ENCODE assay signal across 8 cellular contexts in genomic region chr12:26126340-26127284, GRCh38. TPM values are rescaled to one million over a fixed set of nuclear protein-coding genes. Genes with fewer than 3 reads are reported as not detected.
DNase-seq lines count a peak whose midpoint lies in the region; ATAC-seq and TF ChIP-seq lines count a peak whose summit lies in the region.

No MANE protein-coding gene starts in this region.

- peaks cover 80% of the 10 kb centered on the region for H3K27me3 Mint-ChIP-seq in activated T-helper 2 cell treated with anti-CD3 and anti-CD28 coated beads, Interferon-gamma antibody, Interleukin-2, Interleukin-4, amounts not matched to agents 10 μg/mL and 5 μg/mL and 100 μg/mL, durations not matched to agents 14 hours and 24 hours and 36 hours (ENCODE audit: low read depth)
- peaks cover 0 to 22% (median 8%) of the 10 kb centered on the region in 3 donors for H3K27me3 Mint-ChIP-seq in naive B cell

- peak overlapping the region; percentile 79 for H3K4me3 Mint-ChIP-seq in activated T-helper 2 cell treated with anti-CD3 and anti-CD28 coated beads, Interferon-gamma antibody, Interleukin-2, Interleukin-4, amounts not matched to agents 10 μg/mL and 5 μg/mL and 100 μg/mL, durations not matched to agents 14 hours and 24 hours and 36 hours (ENCODE audit: low read depth)
- H3K4me3 Mint-ChIP-seq in naive B cell, result peak overlapping the region; percentile 92 to 97 (median 95)

- H3K4me1 ChIP-seq in ACC112 (ENCODE audit: control insufficient read depth, insufficient read depth, low read length, unreplicated experiment), result peaks cover 18% of the 10 kb centered on the region
- H3K4me1 ChIP-seq in upper lobe of right lung, result peaks cover 26% of the 10 kb centered on the region

- no peaks in the 10 kb centered on the region for H3K79me2 ChIP-seq in ACC112 (ENCODE audit: control insufficient read depth, insufficient read depth, low read length, unreplicated experiment)

- H3K4me1 Mint-ChIP-seq in activated T-helper 2 cell treated with anti-CD3 and anti-CD28 coated beads, Interferon-gamma antibody, Interleukin-2, Interleukin-4, amounts not matched to agents 10 μg/mL and 5 μg/mL and 100 μg/mL, durations not matched to agents 14 hours and 24 hours and 36 hours (ENCODE audit: low read depth), result peaks cover 23% of the 10 kb centered on the region
- H3K4me1 Mint-ChIP-seq in naive B cell, result peaks cover 44 to 66% (median 58%) of the 10 kb centered on the region in 3 donors

- DNase-seq in NCI-H510A (lab: John Stamatoyannopoulos, UW) (peak; percentile 80), foreskin fibroblast (peak; percentile 82 to 94), naive B cell (peak; percentile 70), upper lobe of right lung (peak; percentile 92)
- DNase-seq in activated T-helper 2 cell treated with anti-CD3 and anti-CD28 coated beads, Interferon-gamma antibody, Interleukin-2, Interleukin-4, amounts not matched to agents 10 μg/mL and 5 μg/mL and 100 μg/mL, durations not matched to agents 14 hours and 24 hours and 36 hours (ENCODE audit: low spot score), result peak; percentile 25

- H3K4me3 ChIP-seq in ACC112 (ENCODE audit: low read depth, low read length), result peak overlapping the region; percentile 92
- H3K4me3 ChIP-seq in GM12875 (ENCODE audit: low read depth, low read length), result peak overlapping the region; percentile 60
- peak overlapping the region; percentile 70 to 80 for H3K4me3 ChIP-seq in foreskin fibroblast (ENCODE audit: low read depth in 1 of 2, low read length in 2 of 2)
- H3K4me3 ChIP-seq in upper lobe of right lung, result peak overlapping the region; percentile 56

- TF ChIP-seq CTCF in GM12875 (IDR thresholded peaks at IDR 0.05; ENCODE audit: borderline replicate concordance, insufficient read depth, low read depth, low read length) (no peak), foreskin fibroblast (IDR thresholded peaks at IDR 0.05; ENCODE audit: low read depth, low read length) (no peak), upper lobe of right lung (IDR thresholded peaks at IDR 0.05) (no peak)

- no peaks in the 10 kb centered on the region for H3K36me3 Mint-ChIP-seq in activated T-helper 2 cell treated with anti-CD3 and anti-CD28 coated beads, Interferon-gamma antibody, Interleukin-2, Interleukin-4, amounts not matched to agents 10 μg/mL and 5 μg/mL and 100 μg/mL, durations not matched to agents 14 hours and 24 hours and 36 hours (ENCODE audit: low read depth)
- no peaks in the 10 kb centered on the region for H3K36me3 Mint-ChIP-seq in naive B cell

- intact Hi-C loops in activated T-helper 2 cell treated with anti-CD3 and anti-CD28 coated beads, Interferon-gamma antibody, Interleukin-2, Interleukin-4, amounts not matched to agents 10 μg/mL and 5 μg/mL and 100 μg/mL, durations not matched to agents 14 hours and 24 hours and 36 hours (cut with micrococcal nuclease), result loop anchor here (5.0 to 10.0 kb wide), 3 partner anchors 71 to 1848 kb away; partner anchors contain the start of genes PTHLH and SSPN
- intact Hi-C loops in upper lobe of right lung (cut with DNase I), result no loop called here

- no peaks in the 10 kb centered on the region for H3K9me3 ChIP-seq in upper lobe of right lung

- H3K9me3 Mint-ChIP-seq in activated T-helper 2 cell treated with anti-CD3 and anti-CD28 coated beads, Interferon-gamma antibody, Interleukin-2, Interleukin-4, amounts not matched to agents 10 μg/mL and 5 μg/mL and 100 μg/mL, durations not matched to agents 14 hours and 24 hours and 36 hours, result no peaks in the 10 kb centered on the region
- no peaks in the 10 kb centered on the region for H3K9me3 Mint-ChIP-seq in naive B cell

- H2AFZ ChIP-seq in ACC112 (ENCODE audit: low read length, unreplicated experiment), result peak overlapping the region; percentile 94

- H3K27ac ChIP-seq in ACC112 (ENCODE audit: low read depth, low read length) (peak overlapping the region; percentile 75), upper lobe of right lung (peak overlapping the region; percentile 84)

- no peak overlapping the region for H3K27ac Mint-ChIP-seq in activated T-helper 2 cell treated with anti-CD3 and anti-CD28 coated beads, Interferon-gamma antibody, Interleukin-2, Interleukin-4, amounts not matched to agents 10 μg/mL and 5 μg/mL and 100 μg/mL, durations not matched to agents 14 hours and 24 hours and 36 hours
- H3K27ac Mint-ChIP-seq in naive B cell, result peak overlapping the region in 3 of 6 donors; percentile 81 to 90 (median 87)

- H3K27me3 ChIP-seq in ACC112 (ENCODE audit: insufficient read depth, low read length) (peaks cover 9% of the 10 kb centered on the region; the same call in 1 of the 2 replicates), upper lobe of right lung (peaks cover 59% of the 10 kb centered on the region)

- ATAC-seq in HG02885 (IDR thresholded peaks at IDR 0.05; ENCODE audit: poor library complexity, unreplicated experiment) (peak; percentile 47), naive B cell (ENCODE audit: low read depth in 2 of 2) (peak; percentile 46 to 48), upper lobe of right lung (peak; percentile 80)

- H3K36me3 ChIP-seq in ACC112 (ENCODE audit: insufficient read depth, low read length) (no peaks in the 10 kb centered on the region), upper lobe of right lung (no peaks in the 10 kb centered on the region)

RNA-seq across cellular contexts. Expression of gene BHLHE41, which starts 1.8 kb away (rescaled TPM):
- total RNA-seq in activated T-helper 2 cell treated with anti-CD3 and anti-CD28 coated beads, Interferon-gamma antibody, Interleukin-2, Interleukin-4, amounts not matched to agents 10 μg/mL and 5 μg/mL and 100 μg/mL, durations not matched to agents 14 hours and 24 hours and 36 hours, result not detected in 2 replicates
- 1 to 10 TPM in 4 of 6 donors, under 1 TPM in 1, not detected in 1; 0.56 to 5.7 (median 2.3) TPM for polyA plus RNA-seq in naive B cell (ENCODE audit: low read depth in 6 of 6)
- 104 TPM for total RNA-seq in upper lobe of right lung

Comparison
In these comparisons a context has a peak if more than half of its experiments do, and no peak if none do; other contexts are left out.
1. Peak in every context shown above with its lines: DNase-seq, ATAC-seq, H3K4me3 ChIP-seq and H3K27ac ChIP-seq.
2. DNase-seq: peak in every context shown above with its lines; median percentile 92 in upper lobe of right lung; 88 in foreskin fibroblast; 80 in NCI-H510A; 70 in naive B cell; 25 in activated T-helper 2 cell treated with anti-CD3 and anti-CD28 coated beads, Interferon-gamma antibody, Interleukin-2, Interleukin-4, amounts not matched to agents 10 μg/mL and 5 μg/mL and 100 μg/mL, durations not matched to agents 14 hours and 24 hours and 36 hours.
3. RNA of gene BHLHE41, which starts 1.8 kb away (total RNA-seq): 104 TPM in upper lobe of right lung (single experiment); not detected in activated T-helper 2 cell treated with anti-CD3 and anti-CD28 coated beads, Interferon-gamma antibody, Interleukin-2, Interleukin-4, amounts not matched to agents 10 μg/mL and 5 μg/mL and 100 μg/mL, durations not matched to agents 14 hours and 24 hours and 36 hours; every median in the first group is over 100 times any median in the second.